ENCODE assay signal across 9 cellular contexts in genomic region chr14:71591929-71592328, GRCh38.
DNase-seq lines count a peak whose midpoint lies in the region; ATAC-seq and FAIRE-seq lines count a peak whose summit lies in the region.
"Had no signal": no experiment of that assay in that cellular context is flagged by ENCODE, and none has a peak within 500 bp of the region (broad histone marks: within the 10 kb centered on the region; RNA-seq: fewer than 3 reads in every experiment).

No MANE protein-coding gene starts in this region.

- no peak overlapping the region for H2BK15ac ChIP-seq in neuronal stem cell (ENCODE audit: low read length)

- no peaks in the 10 kb centered on the region for H3K79me1 ChIP-seq in neuronal stem cell (ENCODE audit: low read depth, low read length)

- no peaks in the 10 kb centered on the region for H3K9me3 Mint-ChIP-seq in activated naive CD4-positive, alpha-beta T cell treated with anti-CD3 and anti-CD28 coated beads for 36 hours
- H3K9me3 Mint-ChIP-seq in effector memory CD8-positive, alpha-beta T cell = no peaks in the 10 kb centered on the region

- H3K27ac Mint-ChIP-seq in activated naive CD4-positive, alpha-beta T cell treated with anti-CD3 and anti-CD28 coated beads for 36 hours = peak overlapping the region; percentile 8
- peak overlapping the region in 1 of 2 donors; percentile 22 for H3K27ac Mint-ChIP-seq in effector memory CD8-positive, alpha-beta T cell

- H2BK5ac ChIP-seq in neuronal stem cell (ENCODE audit: low read length) = no peak overlapping the region

- H2AK5ac ChIP-seq in neuronal stem cell (ENCODE audit: low read depth, low read length) = no peak overlapping the region

- no peaks in the 10 kb centered on the region for H3K27me3 Mint-ChIP-seq in activated naive CD4-positive, alpha-beta T cell treated with anti-CD3 and anti-CD28 coated beads for 36 hours (ENCODE audit: low read depth)
- H3K27me3 Mint-ChIP-seq in effector memory CD8-positive, alpha-beta T cell = no peaks in the 10 kb centered on the region

- H3K4me2 ChIP-seq in neuronal stem cell (ENCODE audit: insufficient read depth, low read length, poor library complexity, severe bottlenecking) = no peak overlapping the region

- no peaks in the 10 kb centered on the region for H3K27me3 ChIP-seq in neuronal stem cell (ENCODE audit: control insufficient read depth in 3 of 3, insufficient read depth in 3 of 3, low read depth in 1 of 3, low read length in 3 of 3)

- H2AFZ ChIP-seq in neuronal stem cell (ENCODE audit: low read length) = no peak overlapping the region

- H3K9me3 ChIP-seq in neuronal stem cell (replicated peaks in 1 of 2; ENCODE audit: control insufficient read depth in 2 of 2, insufficient read depth in 1 of 2, low read depth in 1 of 2, low read length in 2 of 2) = no peaks in the 10 kb centered on the region

- no peak overlapping the region for H4K8ac ChIP-seq in neuronal stem cell (ENCODE audit: low read depth, low read length)

- H3K27ac ChIP-seq in neuronal stem cell (replicated peaks; ENCODE audit: low read length) = no peak overlapping the region

- H3K4ac ChIP-seq in neuronal stem cell (ENCODE audit: low read length) = no peak overlapping the region

- intact Hi-C loops in activated naive CD4-positive, alpha-beta T cell treated with anti-CD3 and anti-CD28 coated beads for 36 hours (cut with micrococcal nuclease) = loop anchor here (1.0 to 2.0 kb wide), 3 partner anchors 37 to 271 kb away; partner anchors contain the start of gene SIPA1L1

- H3K36me3 Mint-ChIP-seq in activated naive CD4-positive, alpha-beta T cell treated with anti-CD3 and anti-CD28 coated beads for 36 hours (ENCODE audit: low read depth) = peaks cover 5% of the 10 kb centered on the region
- no peaks in the 10 kb centered on the region for H3K36me3 Mint-ChIP-seq in effector memory CD8-positive, alpha-beta T cell (ENCODE audit: insufficient read depth)

- no peak overlapping the region for H3K4me3 Mint-ChIP-seq in activated naive CD4-positive, alpha-beta T cell treated with anti-CD3 and anti-CD28 coated beads for 36 hours
- no peak overlapping the region for H3K4me3 Mint-ChIP-seq in effector memory CD8-positive, alpha-beta T cell

- peak; percentile 71 for ATAC-seq in effector memory CD8-positive, alpha-beta T cell (replicated peaks)
- ATAC-seq in HG02938 (IDR thresholded peaks at IDR 0.05; ENCODE audit: unreplicated experiment) = no peak

- peaks cover 0 to 12% of the 10 kb centered on the region in 2 donors for H3K4me1 ChIP-seq in neuronal stem cell (ENCODE audit: control insufficient read depth in 2 of 2, insufficient read depth in 1 of 2, low read depth in 1 of 2, low read length in 2 of 2)

- H3K14ac ChIP-seq in neuronal stem cell (ENCODE audit: low read length) = no peak overlapping the region

- H3K18ac ChIP-seq in neuronal stem cell (ENCODE audit: low read length) = no peak overlapping the region

- H3K4me3 ChIP-seq in neuronal stem cell (ENCODE audit: low read length in 2 of 2) = no peak overlapping the region

- peak; percentile 62 for DNase-seq in activated naive CD4-positive, alpha-beta T cell treated with anti-CD3 and anti-CD28 coated beads for 36 hours
- no peak for DNase-seq in activated naive CD4-positive, alpha-beta T cell (lab: John Stamatoyannopoulos, UW)
- DNase-seq in RCC 7860 (ENCODE audit: low spot score) = peak; percentile 38
- DNase-seq in effector memory CD8-positive, alpha-beta T cell = no peak
- DNase-seq in stromal cell of bone marrow (ENCODE audit: low read depth) = peak; percentile 56
- DNase-seq in hypothalamus (lab: John Stamatoyannopoulos, UW) = no peak
- DNase-seq in neuronal stem cell (ENCODE audit: low spot score) = no peak
- DNase-seq: effector CD4-positive, alpha-beta T cell had no signal

- no peak overlapping the region for H3K23ac ChIP-seq in neuronal stem cell (ENCODE audit: low read depth, low read length, poor library complexity)

- CTCF ChIA-PET in activated naive CD4-positive, alpha-beta T cell treated with anti-CD3 and anti-CD28 coated beads for 36 hours (lab: Charles Lee) = no interaction called here

- H3K9ac ChIP-seq in neuronal stem cell (ENCODE audit: low read depth, low read length, poor library complexity) = no peak overlapping the region

- peaks cover 54% of the 10 kb centered on the region for H3K4me1 Mint-ChIP-seq in activated naive CD4-positive, alpha-beta T cell treated with anti-CD3 and anti-CD28 coated beads for 36 hours (ENCODE audit: low read depth)
- H3K4me1 Mint-ChIP-seq in effector memory CD8-positive, alpha-beta T cell (ENCODE audit: low read depth in 2 of 2) = peaks cover 11 to 17% of the 10 kb centered on the region in 2 donors

- no CpG with 5 or more reads among the region's 1 CpG for WGBS in neuronal stem cell (ENCODE audit: extremely low coverage in 2 of 2, insufficient read length in 2 of 2, insufficient replicate concordance in 1 of 2), 2 donors

- H3K36me3 ChIP-seq in neuronal stem cell (replicated peaks in 1 of 2; ENCODE audit: control insufficient read depth in 2 of 2, insufficient read depth in 2 of 2, low read length in 2 of 2) = peaks cover 0 to 11% of the 10 kb centered on the region in 2 donors

- H4K91ac ChIP-seq in neuronal stem cell (ENCODE audit: low read depth, low read length, poor library complexity) = no peak overlapping the region

- no peak overlapping the region for H2BK120ac ChIP-seq in neuronal stem cell (ENCODE audit: low read depth, low read length)

- H2BK12ac ChIP-seq in neuronal stem cell (ENCODE audit: low read length) = no peak overlapping the region

- no peak for FAIRE-seq in RCC 7860 (lab: Jason Lieb, UNC)

Comparison
In these comparisons a context has a peak if more than half of its experiments do, and no peak if none do; other contexts are left out.
1. DNase-seq: peak in activated naive CD4-positive, alpha-beta T cell treated with anti-CD3 and anti-CD28 coated beads for 36 hours (single experiment), RCC 7860 (single experiment) and stromal cell of bone marrow (single experiment); none in activated naive CD4-positive, alpha-beta T cell (0 of 4), effector memory CD8-positive, alpha-beta T cell (0 of 3), hypothalamus (0 of 51) and neuronal stem cell (single experiment).